ENCODE assay signal across 8 cellular contexts in genomic region chr9:21709464-21710058, GRCh38.
DNase-seq lines count a peak whose midpoint lies in the region; ATAC-seq and TF ChIP-seq lines count a peak whose summit lies in the region.

No MANE protein-coding gene starts in this region.

- WGBS in SK-N-SH (ENCODE audit: low lambda C conversion rate) = 20% methylated on average over 5 of the region's 5 CpGs

- peak; percentile 52 for TF ChIP-seq RAD21 in SK-N-SH (IDR thresholded peaks at IDR 0.05; ENCODE audit: low read length)

- no peak overlapping the region for H3K4me3 ChIP-seq in SK-N-SH (ENCODE audit: low read depth in 2 of 2, low read length in 1 of 2)
- H3K4me3 ChIP-seq in astrocyte of the spinal cord (ENCODE audit: low read depth, low read length) = no peak overlapping the region

- no peaks in the 10 kb centered on the region for H4K20me1 ChIP-seq in SK-N-SH (ENCODE audit: insufficient read depth)

- H3K9me3 ChIP-seq in SK-N-SH = no peaks in the 10 kb centered on the region

- CTCF ChIA-PET in SK-N-SH (lab: Yijun Ruan, JAX) = interaction anchor here (0.6 to 2.3 kb wide), 19 partner anchors 9 to 414 kb away, joined by 3 to 13 read pairs (median 4); no protein-coding TSS in a partner anchor

- POLR2A ChIA-PET in SK-N-SH (lab: Yijun Ruan, JAX) = no interaction called here

- no peak overlapping the region for H2AFZ ChIP-seq in SK-N-SH (ENCODE audit: low read depth)

- H3K27me3 ChIP-seq in SK-N-SH (ENCODE audit: insufficient read depth) = peaks cover 22% of the 10 kb centered on the region; the same call in 1 of the 2 replicates

- no peak overlapping the region for H3K27ac ChIP-seq in SK-N-SH (ENCODE audit: low read depth in 2 of 2, low read length in 1 of 2)

- no peaks in the 10 kb centered on the region for H3K79me2 ChIP-seq in SK-N-SH (ENCODE audit: insufficient read depth)

- ATAC-seq in GM19351 (IDR thresholded peaks at IDR 0.05; ENCODE audit: unreplicated experiment) = peak; percentile 79
- peak; percentile 65 for ATAC-seq in HG03558 (IDR thresholded peaks at IDR 0.05; ENCODE audit: extremely low read depth, unreplicated experiment)

- no peaks in the 10 kb centered on the region for H3K36me3 ChIP-seq in SK-N-SH (replicated peaks in 1 of 2; ENCODE audit: control insufficient read depth in 1 of 2, insufficient read depth in 2 of 2, low read length in 1 of 2)

- in situ Hi-C loops in astrocyte of the spinal cord (cut with HindIII; ENCODE audit: low sequenced_read_pairs) = no loop called here

- TF ChIP-seq EP300 in SK-N-SH (IDR thresholded peaks at IDR 0.05; ENCODE audit: borderline replicate concordance in 1 of 2, low read depth in 1 of 2, low read length in 1 of 2) = no peak

- DNase-seq in COR-L47 (lab: John Stamatoyannopoulos, UW) (peak; percentile 40), SK-N-SH (peak; percentile 24), astrocyte of the spinal cord (ENCODE audit: low read depth, low spot score) (peak; percentile 60), kidney tubule cell (ENCODE audit: low spot score) (peak; percentile 71), DMS79 treated with DMSO at 0.1 percent for 48 hours (lab: John Stamatoyannopoulos, UW) (no peak)
- DNase-seq in stimulated activated CD4-positive, alpha-beta T cell treated with anti-CD3 and anti-CD28 coated beads, TNF-alpha, amount 100 ng/mL, for 4 hours (ENCODE audit: low read depth in 3 of 3) = peak; percentile 26 to 52 (median 28)

- H3K9ac ChIP-seq in SK-N-SH = no peak overlapping the region

- TF ChIP-seq CTCF in SK-N-SH (IDR thresholded peaks at IDR 0.05) (peak; percentile 85), astrocyte of the spinal cord (IDR thresholded peaks at IDR 0.05; ENCODE audit: low read depth, low read length) (peak; percentile 79)

- no peaks in the 10 kb centered on the region for H3F3A ChIP-seq in SK-N-SH (replicated peaks; ENCODE audit: insufficient read depth)

- H3K9me2 ChIP-seq in SK-N-SH = peaks cover 5% of the 10 kb centered on the region; the same call in 1 of the 2 replicates

- H3K4me2 ChIP-seq in SK-N-SH = no peak overlapping the region

- no peaks in the 10 kb centered on the region for H3K4me1 ChIP-seq in SK-N-SH (ENCODE audit: control insufficient read depth in 1 of 2, insufficient read depth in 2 of 2, low read depth in 1 of 2, low read length in 1 of 2)

TF ChIP-seq in SK-N-SH, 30 proteins besides CTCF, POLR2A, EP300 and RAD21:
- no peak for TF ChIP-seq YY1 (IDR thresholded peaks at IDR 0.05; ENCODE audit: low read depth)
- no peak for TF ChIP-seq NRF1 (IDR thresholded peaks at IDR 0.05; ENCODE audit: low read depth, low read length)
- TF ChIP-seq, protein P1, sequence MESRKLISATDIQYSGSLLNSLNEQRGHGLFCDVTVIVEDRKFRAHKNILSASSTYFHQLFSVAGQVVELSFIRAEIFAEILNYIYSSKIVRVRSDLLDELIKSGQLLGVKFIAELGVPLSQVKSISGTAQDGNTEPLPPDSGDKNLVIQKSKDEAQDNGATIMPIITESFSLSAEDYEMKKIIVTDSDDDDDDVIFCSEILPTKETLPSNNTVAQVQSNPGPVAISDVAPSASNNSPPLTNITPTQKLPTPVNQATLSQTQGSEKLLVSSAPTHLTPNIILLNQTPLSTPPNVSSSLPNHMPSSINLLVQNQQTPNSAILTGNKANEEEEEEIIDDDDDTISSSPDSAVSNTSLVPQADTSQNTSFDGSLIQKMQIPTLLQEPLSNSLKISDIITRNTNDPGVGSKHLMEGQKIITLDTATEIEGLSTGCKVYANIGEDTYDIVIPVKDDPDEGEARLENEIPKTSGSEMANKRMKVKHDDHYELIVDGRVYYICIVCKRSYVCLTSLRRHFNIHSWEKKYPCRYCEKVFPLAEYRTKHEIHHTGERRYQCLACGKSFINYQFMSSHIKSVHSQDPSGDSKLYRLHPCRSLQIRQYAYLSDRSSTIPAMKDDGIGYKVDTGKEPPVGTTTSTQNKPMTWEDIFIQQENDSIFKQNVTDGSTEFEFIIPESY (IDR thresholded peaks at IDR 0.05; ENCODE audit: borderline replicate concordance, low read depth) = no peak
- no peak for TF ChIP-seq FOSL2 (IDR thresholded peaks at IDR 0.05; ENCODE audit: borderline replicate concordance, low read depth)
- peak; percentile 33; the same call in 1 of the 2 replicates for TF ChIP-seq SMC3 (IDR thresholded peaks at IDR 0.05; ENCODE audit: low read depth, low read length)
